24 cellular contexts compared by ENCODE assay signal in the genomic region with DNA sequence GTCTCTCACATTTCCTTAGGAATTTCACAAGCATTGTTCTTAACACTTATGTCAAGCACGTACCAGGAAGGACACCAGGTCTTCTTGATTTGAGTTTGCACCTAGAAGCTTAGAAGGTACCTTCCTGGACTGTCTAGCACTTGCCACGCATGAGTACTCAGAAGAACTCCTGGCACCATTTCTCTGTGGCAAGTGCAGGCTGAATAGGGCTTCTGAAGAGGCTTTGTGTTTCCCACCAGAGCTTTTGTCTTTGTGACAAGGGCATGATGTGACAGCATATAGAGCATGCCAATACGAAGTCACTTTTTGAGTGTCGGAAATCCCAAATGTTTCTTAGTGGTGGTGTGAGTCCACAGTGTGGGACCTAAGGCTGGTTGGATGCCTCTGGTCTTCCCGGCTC. TPM values are rescaled to one million over a fixed set of nuclear protein-coding genes. Genes with fewer than 3 reads are reported as not detected.
A peak's percentile ranks its signal among the peaks of the same experiment; 100 is the strongest.
DNase-seq lines count a peak whose midpoint lies in the region; ATAC-seq lines count a peak whose summit lies in the region.
"Had no signal": no experiment of that assay in that cellular context is flagged by ENCODE, and none has a peak within 500 bp of the region (broad histone marks: within the 10 kb centered on the region; RNA-seq: fewer than 3 reads in every experiment).

No MANE protein-coding gene starts in this region.

- peaks cover 5% of the 10 kb centered on the region in 2 donors for H3K36me3 Mint-ChIP-seq in activated naive CD4-positive, alpha-beta T cell treated with anti-CD3 and anti-CD28 coated beads, Interleukin-2, amount 50 U/mL, for 72 hours
- peaks cover 17% of the 10 kb centered on the region for H3K36me3 Mint-ChIP-seq in activated CD8-positive, alpha-beta memory T cell treated with anti-CD3 and anti-CD28 coated beads, Interleukin-2, amount 10 ng/mL, durations not matched to agents 7 days and 5 days

- DNase-seq in activated naive CD4-positive, alpha-beta T cell treated with anti-CD3 and anti-CD28 coated beads, Interleukin-2, amount 50 U/mL, for 72 hours (ENCODE audit: low spot score in 2 of 2): peak in 1 of 2 donors; percentile 37
- no peak for DNase-seq in activated naive CD4-positive, alpha-beta T cell (lab: John Stamatoyannopoulos, UW)
- DNase-seq in activated CD8-positive, alpha-beta memory T cell treated with anti-CD3 and anti-CD28 coated beads, Interleukin-2, amount 10 ng/mL, durations not matched to agents 7 days and 5 days: peak; percentile 30
- DNase-seq in medulla oblongata (ENCODE audit: extremely low spot score) (peak; percentile 66), RPMI8226 (no peak), AG08395 (ENCODE audit: low spot score) (no peak)
- DNase-seq: activated CD4-positive, alpha-beta T cell treated with anti-CD3 and anti-CD28 coated beads for 48 hours; activated naive CD4-positive, alpha-beta T cell treated with Interleukin-2 at 50 U/mL for 16 hours; aorta; DMS 273 treated with DMSO at 0.1 percent for 48 hours; dorsolateral prefrontal cortex; GDM1; H7; KG1; left lung; NCI-H187; NCI-H226; NCI-H748 treated with DMSO at 0.1 percent for 48 hours; nephron progenitor cell; psoas muscle; T-helper 1 cell had no signal

- no peak overlapping the region for H3K4me3 Mint-ChIP-seq in activated CD8-positive, alpha-beta memory T cell treated with anti-CD3 and anti-CD28 coated beads, Interleukin-2, amount 10 ng/mL, durations not matched to agents 7 days and 5 days
- H3K4me3 Mint-ChIP-seq: CD14-positive monocyte; central memory CD8-positive, alpha-beta T cell; nephron progenitor cell had no signal

- H3K27me3 Mint-ChIP-seq in activated CD8-positive, alpha-beta memory T cell treated with anti-CD3 and anti-CD28 coated beads, Interleukin-2, amount 10 ng/mL, durations not matched to agents 7 days and 5 days: peaks cover 77% of the 10 kb centered on the region
- H3K27me3 Mint-ChIP-seq: central memory CD8-positive, alpha-beta T cell had no signal

- no peaks in the 10 kb centered on the region for H3K9me3 Mint-ChIP-seq in activated naive CD4-positive, alpha-beta T cell treated with anti-CD3 and anti-CD28 coated beads, Interleukin-2, amount 50 U/mL, for 72 hours
- no peaks in the 10 kb centered on the region for H3K9me3 Mint-ChIP-seq in activated CD8-positive, alpha-beta memory T cell treated with anti-CD3 and anti-CD28 coated beads, Interleukin-2, amount 10 ng/mL, durations not matched to agents 7 days and 5 days (ENCODE audit: low read depth)
- H3K9me3 Mint-ChIP-seq: central memory CD8-positive, alpha-beta T cell; nephron progenitor cell had no signal

- CTCF ChIA-PET in activated CD8-positive, alpha-beta memory T cell treated with anti-CD3 and anti-CD28 coated beads, Interleukin-2, amount 10 ng/mL, durations not matched to agents 7 days and 5 days (lab: Charles Lee): no interaction called here

- ATAC-seq in activated naive CD4-positive, alpha-beta T cell treated with anti-CD3 and anti-CD28 coated beads, Interleukin-2, amount 50 U/mL, for 72 hours: peak; percentile 47 to 53
- ATAC-seq in activated CD8-positive, alpha-beta memory T cell treated with anti-CD3 and anti-CD28 coated beads, Interleukin-2, amount 10 ng/mL, durations not matched to agents 7 days and 5 days: no peak
- ATAC-seq in HG03378 (IDR thresholded peaks at IDR 0.05; ENCODE audit: unreplicated experiment): no peak
- ATAC-seq: left lung, psoas muscle had no signal

- no peak overlapping the region for H3K27ac Mint-ChIP-seq in activated naive CD4-positive, alpha-beta T cell treated with anti-CD3 and anti-CD28 coated beads, Interleukin-2, amount 50 U/mL, for 72 hours
- no peak overlapping the region for H3K27ac Mint-ChIP-seq in activated CD8-positive, alpha-beta memory T cell treated with anti-CD3 and anti-CD28 coated beads, Interleukin-2, amount 10 ng/mL, durations not matched to agents 7 days and 5 days
- H3K27ac Mint-ChIP-seq: CD14-positive monocyte, nephron progenitor cell had no signal

- H3K4me1 Mint-ChIP-seq in activated CD8-positive, alpha-beta memory T cell treated with anti-CD3 and anti-CD28 coated beads, Interleukin-2, amount 10 ng/mL, durations not matched to agents 7 days and 5 days: peaks cover 14% of the 10 kb centered on the region
- H3K4me1 Mint-ChIP-seq: CD14-positive monocyte had no signal

RNA-seq across cellular contexts. Expression of a gene that starts 32.5 kb away (rescaled TPM):
- 10 to 100 TPM in 1 of 2 donors, 1 to 10 TPM in 1; 8.8 to 15.3 TPM for total RNA-seq in activated naive CD4-positive, alpha-beta T cell treated with anti-CD3 and anti-CD28 coated beads, Interleukin-2, amount 50 U/mL, for 72 hours
- total RNA-seq in activated CD8-positive, alpha-beta memory T cell treated with anti-CD3 and anti-CD28 coated beads, Interleukin-2, amount 10 ng/mL, durations not matched to agents 7 days and 5 days: 10 to 100 TPM; 15.5 to 20.0 TPM

Comparison
In these comparisons a context has a peak if more than half of its experiments do, and no peak if none do; other contexts are left out.
1. ATAC-seq: peak in activated naive CD4-positive, alpha-beta T cell treated with anti-CD3 and anti-CD28 coated beads, Interleukin-2, amount 50 U/mL, for 72 hours (2 of 2); none in activated CD8-positive, alpha-beta memory T cell treated with anti-CD3 and anti-CD28 coated beads, Interleukin-2, amount 10 ng/mL, durations not matched to agents 7 days and 5 days (single experiment) and HG03378 (single experiment).
2. DNase-seq: peak in activated CD8-positive, alpha-beta memory T cell treated with anti-CD3 and anti-CD28 coated beads, Interleukin-2, amount 10 ng/mL, durations not matched to agents 7 days and 5 days (single experiment) and medulla oblongata (single experiment); none in activated naive CD4-positive, alpha-beta T cell (0 of 4), RPMI8226 (single experiment) and AG08395 (single experiment).